In genomic region chr9:35060548-35061207, GRCh38 we compare ENCODE assay signal across 1 cellular context.
A peak's percentile ranks its signal among the peaks of the same experiment; 100 is the strongest.
TF ChIP-seq lines count a peak whose summit lies in the region.

No MANE protein-coding gene starts in this region.

TF ChIP-seq in GM12878, 131 proteins besides CTCF, POLR2A, EP300 and RAD21:
- TF ChIP-seq POLR2AphosphoS2 (IDR thresholded peaks at IDR 0.05; ENCODE audit: low read depth, low read length) (0 out of 2 replicates have a peak, but pooled peaks have one; percentile 32), SREBF2 (IDR thresholded peaks at IDR 0.05; ENCODE audit: low read length) (no peak)
